In genomic region chr3:51966016-51966415, GRCh38 we compare ENCODE assay signal across 9 cellular contexts. TPM values are rescaled to one million over a fixed set of nuclear protein-coding genes. Genes with fewer than 3 reads are reported as not detected.
DNase-seq lines count a peak whose midpoint lies in the region; ATAC-seq and TF ChIP-seq lines count a peak whose summit lies in the region.
"Had no signal": no experiment of that assay in that cellular context is flagged by ENCODE, and none has a peak within 500 bp of the region (broad histone marks: within the 10 kb centered on the region; RNA-seq: fewer than 3 reads in every experiment).

No MANE protein-coding gene starts in this region.

- no peak for DNase-seq in activated T-cell treated with anti-CD3 and anti-CD28 coated beads, Interleukin-2, amount 50 U/mL, for 72 hours
- DNase-seq in activated T-cell treated with anti-CD3 and anti-CD28 coated beads, Interleukin-2, amount 50 U/mL, for 48 hours = no peak
- no peak for DNase-seq in astrocyte of the cerebellum (ENCODE audit: low read depth)
- no peak for DNase-seq in mesenteric fat pad (ENCODE audit: low spot score)
- DNase-seq: NCI-H2227 treated with DMSO at 0.1 percent for 48 hours had no signal

- peaks cover 17% of the 10 kb centered on the region for H3K4me1 Mint-ChIP-seq in activated T-cell treated with anti-CD3 and anti-CD28 coated beads, Interleukin-2, amount 50 U/mL, for 72 hours (ENCODE audit: low read depth)

- H3K4me3 ChIP-seq in astrocyte of the cerebellum (ENCODE audit: low read depth, low read length) (peak overlapping the region; percentile 64), mesodermal cell (ENCODE audit: extremely low read depth, insufficient read depth, low read length, poor library complexity, severe bottlenecking) (peak overlapping the region; percentile 58)

- no peak for ATAC-seq in activated T-cell treated with anti-CD3 and anti-CD28 coated beads, Interleukin-2, amount 50 U/mL, for 72 hours (replicated peaks in 1 of 2)
- ATAC-seq in GM21447 (IDR thresholded peaks at IDR 0.05; ENCODE audit: unreplicated experiment) = no peak
- ATAC-seq in GM19324 (IDR thresholded peaks at IDR 0.05; ENCODE audit: low FRiP score, unreplicated experiment) = no peak

- H3K36me3 Mint-ChIP-seq in activated T-cell treated with anti-CD3 and anti-CD28 coated beads, Interleukin-2, amount 50 U/mL, for 72 hours (ENCODE audit: insufficient read depth in 2 of 2) = no peaks in the 10 kb centered on the region

- TF ChIP-seq CTCF in astrocyte of the cerebellum (IDR thresholded peaks at IDR 0.05; ENCODE audit: low read depth, low read length, missing control alignments) = no peak

- WGBS in mesodermal cell (ENCODE audit: insufficient coverage in 2 of 2), 2 experiments = 57 to 90% methylated on average over 1 of the region's 2 CpGs

- H3K27ac Mint-ChIP-seq in activated T-cell treated with anti-CD3 and anti-CD28 coated beads, Interleukin-2, amount 50 U/mL, for 72 hours = no peak overlapping the region

- peaks cover 19% of the 10 kb centered on the region for H3K36me3 ChIP-seq in mesodermal cell (ENCODE audit: control insufficient read depth, insufficient read depth, low read length)

- H3K27me3 Mint-ChIP-seq in activated T-cell treated with anti-CD3 and anti-CD28 coated beads, Interleukin-2, amount 50 U/mL, for 72 hours (ENCODE audit: low read depth) = peaks cover 6% of the 10 kb centered on the region

- H3K27ac ChIP-seq in mesodermal cell (ENCODE audit: low read depth, low read length, severe bottlenecking) = no peak overlapping the region
- H3K27ac ChIP-seq in temporal lobe (ENCODE audit: low read depth, low read length) = peak overlapping the region; percentile 97

- H3K9me3 Mint-ChIP-seq in activated T-cell treated with anti-CD3 and anti-CD28 coated beads, Interleukin-2, amount 50 U/mL, for 72 hours = no peaks in the 10 kb centered on the region

- H3K4me3 Mint-ChIP-seq in activated T-cell treated with anti-CD3 and anti-CD28 coated beads, Interleukin-2, amount 50 U/mL, for 72 hours = peak overlapping the region; percentile 81 to 83

- H3K4me1 ChIP-seq in mesodermal cell (ENCODE audit: control insufficient read depth, insufficient read depth, low read length, poor library complexity, severe bottlenecking) = peaks cover 28% of the 10 kb centered on the region

- in situ Hi-C loops in astrocyte of the cerebellum (cut with HindIII; ENCODE audit: low sequenced_read_pairs) = no loop called here

- H3K9me3 ChIP-seq in mesodermal cell (ENCODE audit: control insufficient read depth, low read length) = no peaks in the 10 kb centered on the region

RNA-seq across cellular contexts. Expression of gene PCBP4, which starts 1.2 kb away (rescaled TPM):
- 10 to 100 TPM; 23.3 to 27.4 TPM for total RNA-seq in activated T-cell treated with anti-CD3 and anti-CD28 coated beads, Interleukin-2, amount 50 U/mL, for 72 hours
- 103 TPM for polyA plus RNA-seq in mesodermal cell (2013, experiment 1 of 2)
- polyA plus RNA-seq in mesodermal cell (2013, experiment 2 of 2) = 93.2 TPM
- total RNA-seq in temporal lobe (32.5 TPM), mesenteric fat pad (27.4 TPM)

RNA-seq across cellular contexts. Expression of gene ABHD14B, which starts 7.8 kb away (rescaled TPM):
- 10 to 100 TPM; 52.5 to 54.6 TPM for total RNA-seq in activated T-cell treated with anti-CD3 and anti-CD28 coated beads, Interleukin-2, amount 50 U/mL, for 72 hours
- 11.2 TPM for polyA plus RNA-seq in mesodermal cell (2013, experiment 1 of 2)
- 11.4 TPM for polyA plus RNA-seq in mesodermal cell (2013, experiment 2 of 2)
- 1.7 TPM for total RNA-seq in temporal lobe
- total RNA-seq in mesenteric fat pad = 59.5 TPM

RNA-seq across cellular contexts. Expression of gene ABHD14A, which starts 8.8 kb away (rescaled TPM):
- 1 to 10 TPM; 6.6 to 8.9 TPM for total RNA-seq in activated T-cell treated with anti-CD3 and anti-CD28 coated beads, Interleukin-2, amount 50 U/mL, for 72 hours
- 16.5 TPM for polyA plus RNA-seq in mesodermal cell (2013, experiment 1 of 2)
- polyA plus RNA-seq in mesodermal cell (2013, experiment 2 of 2) = 13.2 TPM
- total RNA-seq in temporal lobe = 11.6 TPM
- total RNA-seq in mesenteric fat pad = 17.7 TPM

RNA-seq across cellular contexts. Expression of gene GPR62, which starts 10.8 kb away (rescaled TPM):
- total RNA-seq in activated T-cell treated with anti-CD3 and anti-CD28 coated beads, Interleukin-2, amount 50 U/mL, for 72 hours = under 1 TPM in 1 of 2 donors, not detected in 1; 0.10 TPM
- 0.11 TPM for polyA plus RNA-seq in mesodermal cell (2013, experiment 1 of 2)
- polyA plus RNA-seq in mesodermal cell (2013, experiment 2 of 2) = not detected
- total RNA-seq in temporal lobe (0.25 TPM), mesenteric fat pad (not detected)

RNA-seq across cellular contexts. Expression of gene ACY1, which starts 17.3 kb away (rescaled TPM):
- total RNA-seq in activated T-cell treated with anti-CD3 and anti-CD28 coated beads, Interleukin-2, amount 50 U/mL, for 72 hours = 10 to 100 TPM; 30.2 to 42.4 TPM
- polyA plus RNA-seq in mesodermal cell (2013, experiment 1 of 2) = 32.6 TPM
- polyA plus RNA-seq in mesodermal cell (2013, experiment 2 of 2) = 27.5 TPM
- total RNA-seq in temporal lobe (1.2 TPM), mesenteric fat pad (35.1 TPM)

Comparison
In these comparisons a context has a peak if more than half of its experiments do, and no peak if none do; other contexts are left out.
1. RNA of gene ABHD14B, which starts 7.8 kb away (total RNA-seq): 59.5 TPM in mesenteric fat pad (single experiment) and 52.5 to 54.6 TPM in activated T-cell treated with anti-CD3 and anti-CD28 coated beads, Interleukin-2, amount 50 U/mL, for 72 hours; 1.7 TPM in temporal lobe (single experiment); every median in the first group is over 10 times any median in the second.